Comparison of ENCODE assay signal across 1 cellular context in the genomic region with DNA sequence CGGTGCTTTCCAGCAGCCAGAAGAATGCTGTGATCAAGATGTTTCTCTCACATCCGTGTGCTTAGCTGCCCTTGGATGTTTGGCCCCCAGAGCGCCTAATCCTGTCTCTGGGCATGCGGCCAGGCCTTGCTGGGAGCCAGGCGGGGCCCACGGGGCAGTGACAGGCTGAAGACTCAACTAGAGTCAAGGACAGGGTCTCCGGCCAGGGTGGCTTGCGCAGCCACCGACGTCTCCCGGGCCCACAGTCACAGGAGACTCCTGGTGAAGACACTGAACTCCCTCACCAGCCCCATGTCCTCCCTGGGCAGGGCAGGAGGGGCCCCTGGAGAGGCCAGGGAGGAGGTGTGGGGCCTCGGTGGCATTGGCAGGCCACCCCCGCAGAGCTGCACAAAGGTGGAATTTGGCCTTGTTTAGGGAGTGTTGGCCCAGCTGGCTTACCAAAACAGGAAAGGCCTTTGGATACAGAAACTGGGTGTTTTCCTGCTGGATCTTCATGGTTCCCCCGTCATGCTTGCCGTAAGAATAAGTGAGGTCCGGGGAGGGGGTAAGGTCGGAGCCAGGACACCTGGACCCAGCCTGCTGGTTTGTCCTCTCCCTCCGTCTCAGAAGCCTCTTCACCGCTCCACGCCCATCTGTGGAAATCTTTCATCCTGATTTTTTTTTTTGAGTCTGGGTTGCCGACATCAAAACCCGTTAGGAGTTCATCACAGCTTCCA.
TF ChIP-seq lines count a peak whose summit lies in the region.

No MANE protein-coding gene starts in this region.

TF ChIP-seq in HepG2, 621 proteins besides CTCF, POLR2A, EP300 and RAD21 (continued from another document and continues in another):
- TF ChIP-seq, protein P1, sequence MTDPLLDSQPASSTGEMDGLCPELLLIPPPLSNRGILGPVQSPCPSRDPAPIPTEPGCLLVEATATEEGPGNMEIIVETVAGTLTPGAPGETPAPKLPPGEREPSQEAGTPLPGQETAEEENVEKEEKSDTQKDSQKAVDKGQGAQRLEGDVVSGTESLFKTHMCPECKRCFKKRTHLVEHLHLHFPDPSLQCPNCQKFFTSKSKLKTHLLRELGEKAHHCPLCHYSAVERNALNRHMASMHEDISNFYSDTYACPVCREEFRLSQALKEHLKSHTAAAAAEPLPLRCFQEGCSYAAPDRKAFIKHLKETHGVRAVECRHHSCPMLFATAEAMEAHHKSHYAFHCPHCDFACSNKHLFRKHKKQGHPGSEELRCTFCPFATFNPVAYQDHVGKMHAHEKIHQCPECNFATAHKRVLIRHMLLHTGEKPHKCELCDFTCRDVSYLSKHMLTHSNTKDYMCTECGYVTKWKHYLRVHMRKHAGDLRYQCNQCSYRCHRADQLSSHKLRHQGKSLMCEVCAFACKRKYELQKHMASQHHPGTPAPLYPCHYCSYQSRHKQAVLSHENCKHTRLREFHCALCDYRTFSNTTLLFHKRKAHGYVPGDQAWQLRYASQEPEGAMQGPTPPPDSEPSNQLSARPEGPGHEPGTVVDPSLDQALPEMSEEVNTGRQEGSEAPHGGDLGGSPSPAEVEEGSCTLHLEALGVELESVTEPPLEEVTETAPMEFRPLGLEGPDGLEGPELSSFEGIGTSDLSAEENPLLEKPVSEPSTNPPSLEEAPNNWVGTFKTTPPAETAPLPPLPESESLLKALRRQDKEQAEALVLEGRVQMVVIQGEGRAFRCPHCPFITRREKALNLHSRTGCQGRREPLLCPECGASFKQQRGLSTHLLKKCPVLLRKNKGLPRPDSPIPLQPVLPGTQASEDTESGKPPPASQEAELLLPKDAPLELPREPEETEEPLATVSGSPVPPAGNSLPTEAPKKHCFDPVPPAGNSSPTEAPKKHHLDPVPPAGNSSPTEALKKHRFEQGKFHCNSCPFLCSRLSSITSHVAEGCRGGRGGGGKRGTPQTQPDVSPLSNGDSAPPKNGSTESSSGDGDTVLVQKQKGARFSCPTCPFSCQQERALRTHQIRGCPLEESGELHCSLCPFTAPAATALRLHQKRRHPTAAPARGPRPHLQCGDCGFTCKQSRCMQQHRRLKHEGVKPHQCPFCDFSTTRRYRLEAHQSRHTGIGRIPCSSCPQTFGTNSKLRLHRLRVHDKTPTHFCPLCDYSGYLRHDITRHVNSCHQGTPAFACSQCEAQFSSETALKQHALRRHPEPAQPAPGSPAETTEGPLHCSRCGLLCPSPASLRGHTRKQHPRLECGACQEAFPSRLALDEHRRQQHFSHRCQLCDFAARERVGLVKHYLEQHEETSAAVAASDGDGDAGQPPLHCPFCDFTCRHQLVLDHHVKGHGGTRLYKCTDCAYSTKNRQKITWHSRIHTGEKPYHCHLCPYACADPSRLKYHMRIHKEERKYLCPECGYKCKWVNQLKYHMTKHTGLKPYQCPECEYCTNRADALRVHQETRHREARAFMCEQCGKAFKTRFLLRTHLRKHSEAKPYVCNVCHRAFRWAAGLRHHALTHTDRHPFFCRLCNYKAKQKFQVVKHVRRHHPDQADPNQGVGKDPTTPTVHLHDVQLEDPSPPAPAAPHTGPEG (CRISPR knock-in tag; IDR thresholded peaks at IDR 0.05), result peak; percentile 90
- no peak for TF ChIP-seq FOXA1 (IDR thresholded peaks at IDR 0.05)
- TF ChIP-seq FOXA1 (CRISPR knock-in tag; IDR thresholded peaks at IDR 0.05), result 0 out of 2 replicates have a peak, but pooled peaks have one; percentile 8
- TF ChIP-seq, protein P2, sequence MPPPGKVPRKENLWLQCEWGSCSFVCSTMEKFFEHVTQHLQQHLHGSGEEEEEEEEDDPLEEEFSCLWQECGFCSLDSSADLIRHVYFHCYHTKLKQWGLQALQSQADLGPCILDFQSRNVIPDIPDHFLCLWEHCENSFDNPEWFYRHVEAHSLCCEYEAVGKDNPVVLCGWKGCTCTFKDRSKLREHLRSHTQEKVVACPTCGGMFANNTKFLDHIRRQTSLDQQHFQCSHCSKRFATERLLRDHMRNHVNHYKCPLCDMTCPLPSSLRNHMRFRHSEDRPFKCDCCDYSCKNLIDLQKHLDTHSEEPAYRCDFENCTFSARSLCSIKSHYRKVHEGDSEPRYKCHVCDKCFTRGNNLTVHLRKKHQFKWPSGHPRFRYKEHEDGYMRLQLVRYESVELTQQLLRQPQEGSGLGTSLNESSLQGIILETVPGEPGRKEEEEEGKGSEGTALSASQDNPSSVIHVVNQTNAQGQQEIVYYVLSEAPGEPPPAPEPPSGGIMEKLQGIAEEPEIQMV (CRISPR knock-in tag; IDR thresholded peaks at IDR 0.05; ENCODE audit: low read depth), result peak; percentile 75; the same call in 1 of the 2 replicates
- TF ChIP-seq, protein P3, sequence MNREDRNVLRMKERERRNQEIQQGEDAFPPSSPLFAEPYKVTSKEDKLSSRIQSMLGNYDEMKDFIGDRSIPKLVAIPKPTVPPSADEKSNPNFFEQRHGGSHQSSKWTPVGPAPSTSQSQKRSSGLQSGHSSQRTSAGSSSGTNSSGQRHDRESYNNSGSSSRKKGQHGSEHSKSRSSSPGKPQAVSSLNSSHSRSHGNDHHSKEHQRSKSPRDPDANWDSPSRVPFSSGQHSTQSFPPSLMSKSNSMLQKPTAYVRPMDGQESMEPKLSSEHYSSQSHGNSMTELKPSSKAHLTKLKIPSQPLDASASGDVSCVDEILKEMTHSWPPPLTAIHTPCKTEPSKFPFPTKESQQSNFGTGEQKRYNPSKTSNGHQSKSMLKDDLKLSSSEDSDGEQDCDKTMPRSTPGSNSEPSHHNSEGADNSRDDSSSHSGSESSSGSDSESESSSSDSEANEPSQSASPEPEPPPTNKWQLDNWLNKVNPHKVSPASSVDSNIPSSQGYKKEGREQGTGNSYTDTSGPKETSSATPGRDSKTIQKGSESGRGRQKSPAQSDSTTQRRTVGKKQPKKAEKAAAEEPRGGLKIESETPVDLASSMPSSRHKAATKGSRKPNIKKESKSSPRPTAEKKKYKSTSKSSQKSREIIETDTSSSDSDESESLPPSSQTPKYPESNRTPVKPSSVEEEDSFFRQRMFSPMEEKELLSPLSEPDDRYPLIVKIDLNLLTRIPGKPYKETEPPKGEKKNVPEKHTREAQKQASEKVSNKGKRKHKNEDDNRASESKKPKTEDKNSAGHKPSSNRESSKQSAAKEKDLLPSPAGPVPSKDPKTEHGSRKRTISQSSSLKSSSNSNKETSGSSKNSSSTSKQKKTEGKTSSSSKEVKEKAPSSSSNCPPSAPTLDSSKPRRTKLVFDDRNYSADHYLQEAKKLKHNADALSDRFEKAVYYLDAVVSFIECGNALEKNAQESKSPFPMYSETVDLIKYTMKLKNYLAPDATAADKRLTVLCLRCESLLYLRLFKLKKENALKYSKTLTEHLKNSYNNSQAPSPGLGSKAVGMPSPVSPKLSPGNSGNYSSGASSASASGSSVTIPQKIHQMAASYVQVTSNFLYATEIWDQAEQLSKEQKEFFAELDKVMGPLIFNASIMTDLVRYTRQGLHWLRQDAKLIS (CRISPR knock-in tag; IDR thresholded peaks at IDR 0.05), result peak; percentile 6; the same call in 1 of the 2 replicates
- TF ChIP-seq, protein P4, sequence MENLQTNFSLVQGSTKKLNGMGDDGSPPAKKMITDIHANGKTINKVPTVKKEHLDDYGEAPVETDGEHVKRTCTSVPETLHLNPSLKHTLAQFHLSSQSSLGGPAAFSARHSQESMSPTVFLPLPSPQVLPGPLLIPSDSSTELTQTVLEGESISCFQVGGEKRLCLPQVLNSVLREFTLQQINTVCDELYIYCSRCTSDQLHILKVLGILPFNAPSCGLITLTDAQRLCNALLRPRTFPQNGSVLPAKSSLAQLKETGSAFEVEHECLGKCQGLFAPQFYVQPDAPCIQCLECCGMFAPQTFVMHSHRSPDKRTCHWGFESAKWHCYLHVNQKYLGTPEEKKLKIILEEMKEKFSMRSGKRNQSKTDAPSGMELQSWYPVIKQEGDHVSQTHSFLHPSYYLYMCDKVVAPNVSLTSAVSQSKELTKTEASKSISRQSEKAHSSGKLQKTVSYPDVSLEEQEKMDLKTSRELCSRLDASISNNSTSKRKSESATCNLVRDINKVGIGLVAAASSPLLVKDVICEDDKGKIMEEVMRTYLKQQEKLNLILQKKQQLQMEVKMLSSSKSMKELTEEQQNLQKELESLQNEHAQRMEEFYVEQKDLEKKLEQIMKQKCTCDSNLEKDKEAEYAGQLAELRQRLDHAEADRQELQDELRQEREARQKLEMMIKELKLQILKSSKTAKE (CRISPR knock-in tag; IDR thresholded peaks at IDR 0.05; ENCODE audit: borderline replicate concordance), result peak; percentile 97
- 0 out of 2 replicates have a peak, but pooled peaks have one; percentile 47 for TF ChIP-seq SATB2 (CRISPR knock-in tag; IDR thresholded peaks at IDR 0.05)
- no peak; the same call in 1 of the 2 replicates for TF ChIP-seq ARHGAP35 (CRISPR knock-in tag; IDR thresholded peaks at IDR 0.05; ENCODE audit: borderline replicate concordance)
- peak; percentile 26; the same call in 1 of the 2 replicates for TF ChIP-seq ZNF225 (CRISPR knock-in tag; IDR thresholded peaks at IDR 0.05)
- TF ChIP-seq SOX13 (IDR thresholded peaks at IDR 0.05), result 0 out of 2 replicates have a peak, but pooled peaks have one; percentile 11
- TF ChIP-seq SOX13 (CRISPR knock-in tag; conservative IDR thresholded peaks at IDR 0.05 in 1 of 2, IDR thresholded peaks at IDR 0.05 in 1 of 2), result peak; percentile 65 to 80; a peak in 1 of 4 replicates
- no peak for TF ChIP-seq REL (CRISPR knock-in tag; conservative IDR thresholded peaks at IDR 0.05)
- TF ChIP-seq ZNF782 (CRISPR knock-in tag; IDR thresholded peaks at IDR 0.05; ENCODE audit: borderline replicate concordance), result 0 out of 2 replicates have a peak, but pooled peaks have one; percentile 10
- 0 out of 2 replicates have a peak, but pooled peaks have one; percentile 18 for TF ChIP-seq NR2F2 (IDR thresholded peaks at IDR 0.05; ENCODE audit: borderline replicate concordance, low read depth)
- TF ChIP-seq, protein P5, sequence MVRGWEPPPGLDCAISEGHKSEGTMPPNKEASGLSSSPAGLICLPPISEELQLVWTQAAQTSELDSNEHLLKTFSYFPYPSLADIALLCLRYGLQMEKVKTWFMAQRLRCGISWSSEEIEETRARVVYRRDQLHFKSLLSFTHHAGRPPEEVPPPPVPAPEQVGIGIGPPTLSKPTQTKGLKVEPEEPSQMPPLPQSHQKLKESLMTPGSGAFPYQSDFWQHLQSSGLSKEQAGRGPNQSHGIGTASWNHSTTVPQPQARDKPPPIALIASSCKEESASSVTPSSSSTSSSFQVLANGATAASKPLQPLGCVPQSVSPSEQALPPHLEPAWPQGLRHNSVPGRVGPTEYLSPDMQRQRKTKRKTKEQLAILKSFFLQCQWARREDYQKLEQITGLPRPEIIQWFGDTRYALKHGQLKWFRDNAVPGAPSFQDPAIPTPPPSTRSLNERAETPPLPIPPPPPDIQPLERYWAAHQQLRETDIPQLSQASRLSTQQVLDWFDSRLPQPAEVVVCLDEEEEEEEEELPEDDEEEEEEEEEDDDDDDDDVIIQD (CRISPR knock-in tag; IDR thresholded peaks at IDR 0.05; ENCODE audit: low read depth), result no peak; the same call in 1 of the 2 replicates
- peak; percentile 80 for TF ChIP-seq HOXA3 (CRISPR knock-in tag; IDR thresholded peaks at IDR 0.05)
- TF ChIP-seq, protein P6, sequence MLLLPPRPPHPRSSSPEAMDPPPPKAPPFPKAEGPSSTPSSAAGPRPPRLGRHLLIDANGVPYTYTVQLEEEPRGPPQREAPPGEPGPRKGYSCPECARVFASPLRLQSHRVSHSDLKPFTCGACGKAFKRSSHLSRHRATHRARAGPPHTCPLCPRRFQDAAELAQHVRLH (CRISPR knock-in tag; IDR thresholded peaks at IDR 0.05; ENCODE audit: borderline replicate concordance, low read depth), result peak; percentile 61; the same call in 1 of the 2 replicates
- peak; percentile 94 for TF ChIP-seq RXRA (CRISPR knock-in tag; IDR thresholded peaks at IDR 0.05)
- TF ChIP-seq, protein P7, sequence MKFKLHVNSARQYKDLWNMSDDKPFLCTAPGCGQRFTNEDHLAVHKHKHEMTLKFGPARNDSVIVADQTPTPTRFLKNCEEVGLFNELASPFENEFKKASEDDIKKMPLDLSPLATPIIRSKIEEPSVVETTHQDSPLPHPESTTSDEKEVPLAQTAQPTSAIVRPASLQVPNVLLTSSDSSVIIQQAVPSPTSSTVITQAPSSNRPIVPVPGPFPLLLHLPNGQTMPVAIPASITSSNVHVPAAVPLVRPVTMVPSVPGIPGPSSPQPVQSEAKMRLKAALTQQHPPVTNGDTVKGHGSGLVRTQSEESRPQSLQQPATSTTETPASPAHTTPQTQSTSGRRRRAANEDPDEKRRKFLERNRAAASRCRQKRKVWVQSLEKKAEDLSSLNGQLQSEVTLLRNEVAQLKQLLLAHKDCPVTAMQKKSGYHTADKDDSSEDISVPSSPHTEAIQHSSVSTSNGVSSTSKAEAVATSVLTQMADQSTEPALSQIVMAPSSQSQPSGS (CRISPR knock-in tag; IDR thresholded peaks at IDR 0.05), result peak; percentile 83; the same call in 1 of the 2 replicates
- TF ChIP-seq, protein P8, sequence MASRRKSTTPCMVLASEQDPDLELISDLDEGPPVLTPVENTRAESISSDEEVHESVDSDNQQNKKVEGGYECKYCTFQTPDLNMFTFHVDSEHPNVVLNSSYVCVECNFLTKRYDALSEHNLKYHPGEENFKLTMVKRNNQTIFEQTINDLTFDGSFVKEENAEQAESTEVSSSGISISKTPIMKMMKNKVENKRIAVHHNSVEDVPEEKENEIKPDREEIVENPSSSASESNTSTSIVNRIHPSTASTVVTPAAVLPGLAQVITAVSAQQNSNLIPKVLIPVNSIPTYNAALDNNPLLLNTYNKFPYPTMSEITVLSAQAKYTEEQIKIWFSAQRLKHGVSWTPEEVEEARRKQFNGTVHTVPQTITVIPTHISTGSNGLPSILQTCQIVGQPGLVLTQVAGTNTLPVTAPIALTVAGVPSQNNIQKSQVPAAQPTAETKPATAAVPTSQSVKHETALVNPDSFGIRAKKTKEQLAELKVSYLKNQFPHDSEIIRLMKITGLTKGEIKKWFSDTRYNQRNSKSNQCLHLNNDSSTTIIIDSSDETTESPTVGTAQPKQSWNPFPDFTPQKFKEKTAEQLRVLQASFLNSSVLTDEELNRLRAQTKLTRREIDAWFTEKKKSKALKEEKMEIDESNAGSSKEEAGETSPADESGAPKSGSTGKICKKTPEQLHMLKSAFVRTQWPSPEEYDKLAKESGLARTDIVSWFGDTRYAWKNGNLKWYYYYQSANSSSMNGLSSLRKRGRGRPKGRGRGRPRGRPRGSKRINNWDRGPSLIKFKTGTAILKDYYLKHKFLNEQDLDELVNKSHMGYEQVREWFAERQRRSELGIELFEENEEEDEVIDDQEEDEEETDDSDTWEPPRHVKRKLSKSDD (CRISPR knock-in tag; IDR thresholded peaks at IDR 0.05; ENCODE audit: low read depth), result peak; percentile 52; the same call in 1 of the 2 replicates
- TF ChIP-seq, protein P9, sequence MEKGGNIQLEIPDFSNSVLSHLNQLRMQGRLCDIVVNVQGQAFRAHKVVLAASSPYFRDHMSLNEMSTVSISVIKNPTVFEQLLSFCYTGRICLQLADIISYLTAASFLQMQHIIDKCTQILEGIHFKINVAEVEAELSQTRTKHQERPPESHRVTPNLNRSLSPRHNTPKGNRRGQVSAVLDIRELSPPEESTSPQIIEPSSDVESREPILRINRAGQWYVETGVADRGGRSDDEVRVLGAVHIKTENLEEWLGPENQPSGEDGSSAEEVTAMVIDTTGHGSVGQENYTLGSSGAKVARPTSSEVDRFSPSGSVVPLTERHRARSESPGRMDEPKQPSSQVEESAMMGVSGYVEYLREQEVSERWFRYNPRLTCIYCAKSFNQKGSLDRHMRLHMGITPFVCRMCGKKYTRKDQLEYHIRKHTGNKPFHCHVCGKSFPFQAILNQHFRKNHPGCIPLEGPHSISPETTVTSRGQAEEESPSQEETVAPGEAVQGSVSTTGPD (CRISPR knock-in tag; IDR thresholded peaks at IDR 0.05), result peak; percentile 86
- TF ChIP-seq MAFK (conservative IDR thresholded peaks at IDR 0.05 in 1 of 2, IDR thresholded peaks at IDR 0.05 in 1 of 2; ENCODE audit: low read length in 2 of 2), result no peak
- TF ChIP-seq, protein P10, sequence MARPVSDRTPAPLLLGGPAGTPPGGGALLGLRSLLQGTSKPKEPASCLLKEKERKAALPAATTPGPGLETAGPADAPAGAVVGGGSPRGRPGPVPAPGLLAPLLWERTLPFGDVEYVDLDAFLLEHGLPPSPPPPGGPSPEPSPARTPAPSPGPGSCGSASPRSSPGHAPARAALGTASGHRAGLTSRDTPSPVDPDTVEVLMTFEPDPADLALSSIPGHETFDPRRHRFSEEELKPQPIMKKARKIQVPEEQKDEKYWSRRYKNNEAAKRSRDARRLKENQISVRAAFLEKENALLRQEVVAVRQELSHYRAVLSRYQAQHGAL (CRISPR knock-in tag; IDR thresholded peaks at IDR 0.05; ENCODE audit: not compliant biosample characterization), result peak; percentile 78
